23 cellular contexts compared by ENCODE assay signal in genomic region chr11:102147632-102148031, GRCh38. TPM values are rescaled to one million over a fixed set of nuclear protein-coding genes. Genes with fewer than 3 reads are reported as not detected.
"Had no signal": no experiment of that assay in that cellular context is flagged by ENCODE, and none has a peak within 500 bp of the region (broad histone marks: within the 10 kb centered on the region; RNA-seq: fewer than 3 reads in every experiment).

No MANE protein-coding gene starts in this region.

- H3K4me3 ChIP-seq: body of pancreas, heart left ventricle, lung, suprapubic skin had no signal

- ATAC-seq: activated T-cell treated with anti-CD3 and anti-CD28 coated beads, Interleukin-2, amount 50 U/mL, for 72 hours; body of pancreas; effector memory CD8-positive, alpha-beta T cell; esophagus mucosa; heart left ventricle; naive thymus-derived CD4-positive, alpha-beta T cell; stimulated activated effector memory CD8-positive, alpha-beta T cell treated with anti-CD3 and anti-CD28 coated beads, Interleukin-12 subunit alpha, Interleukin-12 subunit beta, amount 100 ng/mL, for 72 hours; stimulated activated naive CD8-positive, alpha-beta T cell treated with anti-CD3 and anti-CD28 coated beads, Interleukin-15, amount 100 ng/mL, for 72 hours; T-helper 17 cell had no signal

- DNase-seq: activated CD4-positive, alpha-beta memory T cell treated with anti-CD3 and anti-CD28 coated beads, Interleukin-2, amount 10 ng/mL, durations not matched to agents 7 days and 5 days; activated CD4-positive, alpha-beta T cell treated with anti-CD3 and anti-CD28 coated beads for 48 hours; activated CD4-positive, CD25-positive, alpha-beta regulatory T cell; activated effector memory CD4-positive, alpha-beta T cell treated with Interleukin-2 at 50 U/mL for 16 hours; activated naive CD4-positive, alpha-beta T cell treated with anti-CD3 and anti-CD28 coated beads for 36 hours; activated naive CD8-positive, alpha-beta T cell treated with anti-CD3 and anti-CD28 coated beads, Interleukin-2, amount 10 ng/mL, durations not matched to agents 7 days and 5 days; activated T-cell treated with anti-CD3 and anti-CD28 coated beads, Interleukin-2, amount 50 U/mL, for 72 hours; body of pancreas; caudate nucleus; effector memory CD8-positive, alpha-beta T cell; heart left ventricle; naive thymus-derived CD4-positive, alpha-beta T cell; retina; stimulated activated CD4-positive, alpha-beta T cell treated with anti-CD3 and anti-CD28 coated beads, Interleukin-12 subunit alpha, Interleukin-12 subunit beta, amount 100 ng/mL, for 4 hours; stimulated activated naive CD8-positive, alpha-beta T cell treated with anti-CD3 and anti-CD28 coated beads, Interleukin-15, amount 100 ng/mL, for 72 hours; SW 1271; T-helper 17 cell had no signal

- H3K9me3 ChIP-seq: body of pancreas, heart left ventricle, suprapubic skin had no signal

- H3K27me3 ChIP-seq: body of pancreas, heart left ventricle, suprapubic skin had no signal

- H3K4me3 Mint-ChIP-seq: activated CD4-positive, alpha-beta memory T cell treated with anti-CD3 and anti-CD28 coated beads, Interleukin-2, amount 10 ng/mL, durations not matched to agents 7 days and 5 days; activated naive CD4-positive, alpha-beta T cell treated with anti-CD3 and anti-CD28 coated beads for 36 hours; activated naive CD8-positive, alpha-beta T cell treated with anti-CD3 and anti-CD28 coated beads, Interleukin-2, amount 10 ng/mL, durations not matched to agents 7 days and 5 days; activated T-cell treated with anti-CD3 and anti-CD28 coated beads, Interleukin-2, amount 50 U/mL, for 72 hours; effector memory CD8-positive, alpha-beta T cell; naive thymus-derived CD4-positive, alpha-beta T cell; neural crest cell; stimulated activated effector memory CD8-positive, alpha-beta T cell treated with anti-CD3 and anti-CD28 coated beads, Interleukin-12 subunit alpha, Interleukin-12 subunit beta, amount 100 ng/mL, for 72 hours; stimulated activated naive CD8-positive, alpha-beta T cell treated with anti-CD3 and anti-CD28 coated beads, Interleukin-15, amount 100 ng/mL, for 72 hours; T-helper 17 cell; type B pancreatic cell had no signal

- H3K36me3 ChIP-seq: heart left ventricle, suprapubic skin had no signal

- H3K27ac Mint-ChIP-seq: activated CD4-positive, alpha-beta memory T cell treated with anti-CD3 and anti-CD28 coated beads, Interleukin-2, amount 10 ng/mL, durations not matched to agents 7 days and 5 days; activated naive CD4-positive, alpha-beta T cell treated with anti-CD3 and anti-CD28 coated beads for 36 hours; activated naive CD8-positive, alpha-beta T cell treated with anti-CD3 and anti-CD28 coated beads, Interleukin-2, amount 10 ng/mL, durations not matched to agents 7 days and 5 days; activated T-cell treated with anti-CD3 and anti-CD28 coated beads, Interleukin-2, amount 50 U/mL, for 72 hours; effector memory CD8-positive, alpha-beta T cell; naive thymus-derived CD4-positive, alpha-beta T cell; stimulated activated effector memory CD8-positive, alpha-beta T cell treated with anti-CD3 and anti-CD28 coated beads, Interleukin-12 subunit alpha, Interleukin-12 subunit beta, amount 100 ng/mL, for 72 hours; stimulated activated naive CD8-positive, alpha-beta T cell treated with anti-CD3 and anti-CD28 coated beads, Interleukin-15, amount 100 ng/mL, for 72 hours; T-helper 17 cell; type B pancreatic cell had no signal

- H3K36me3 Mint-ChIP-seq: activated naive CD8-positive, alpha-beta T cell treated with anti-CD3 and anti-CD28 coated beads, Interleukin-2, amount 10 ng/mL, durations not matched to agents 7 days and 5 days; naive thymus-derived CD4-positive, alpha-beta T cell; stimulated activated effector memory CD8-positive, alpha-beta T cell treated with anti-CD3 and anti-CD28 coated beads, Interleukin-12 subunit alpha, Interleukin-12 subunit beta, amount 100 ng/mL, for 72 hours had no signal

- H3K27me3 Mint-ChIP-seq: type B pancreatic cell had no signal

- H3K4me1 Mint-ChIP-seq: activated CD4-positive, alpha-beta memory T cell treated with anti-CD3 and anti-CD28 coated beads, Interleukin-2, amount 10 ng/mL, durations not matched to agents 7 days and 5 days; activated naive CD8-positive, alpha-beta T cell treated with anti-CD3 and anti-CD28 coated beads, Interleukin-2, amount 10 ng/mL, durations not matched to agents 7 days and 5 days; naive thymus-derived CD4-positive, alpha-beta T cell; stimulated activated effector memory CD8-positive, alpha-beta T cell treated with anti-CD3 and anti-CD28 coated beads, Interleukin-12 subunit alpha, Interleukin-12 subunit beta, amount 100 ng/mL, for 72 hours; stimulated activated naive CD8-positive, alpha-beta T cell treated with anti-CD3 and anti-CD28 coated beads, Interleukin-15, amount 100 ng/mL, for 72 hours; T-helper 17 cell had no signal

- H3K9me3 Mint-ChIP-seq: activated CD4-positive, alpha-beta memory T cell treated with anti-CD3 and anti-CD28 coated beads, Interleukin-2, amount 10 ng/mL, durations not matched to agents 7 days and 5 days; activated naive CD4-positive, alpha-beta T cell treated with anti-CD3 and anti-CD28 coated beads for 36 hours; activated naive CD8-positive, alpha-beta T cell treated with anti-CD3 and anti-CD28 coated beads, Interleukin-2, amount 10 ng/mL, durations not matched to agents 7 days and 5 days; activated T-cell treated with anti-CD3 and anti-CD28 coated beads, Interleukin-2, amount 50 U/mL, for 72 hours; naive thymus-derived CD4-positive, alpha-beta T cell; neural crest cell; stimulated activated effector memory CD8-positive, alpha-beta T cell treated with anti-CD3 and anti-CD28 coated beads, Interleukin-12 subunit alpha, Interleukin-12 subunit beta, amount 100 ng/mL, for 72 hours; stimulated activated naive CD8-positive, alpha-beta T cell treated with anti-CD3 and anti-CD28 coated beads, Interleukin-15, amount 100 ng/mL, for 72 hours; type B pancreatic cell had no signal

- H3K27ac ChIP-seq: body of pancreas, suprapubic skin had no signal

RNA-seq across cellular contexts. Expression of gene YAP1, which starts 37.4 kb away (rescaled TPM):
- polyA plus RNA-seq: naive thymus-derived CD4-positive, alpha-beta T cell had no signal
